Comparison of ENCODE assay signal across 23 cellular contexts in the genomic region with DNA sequence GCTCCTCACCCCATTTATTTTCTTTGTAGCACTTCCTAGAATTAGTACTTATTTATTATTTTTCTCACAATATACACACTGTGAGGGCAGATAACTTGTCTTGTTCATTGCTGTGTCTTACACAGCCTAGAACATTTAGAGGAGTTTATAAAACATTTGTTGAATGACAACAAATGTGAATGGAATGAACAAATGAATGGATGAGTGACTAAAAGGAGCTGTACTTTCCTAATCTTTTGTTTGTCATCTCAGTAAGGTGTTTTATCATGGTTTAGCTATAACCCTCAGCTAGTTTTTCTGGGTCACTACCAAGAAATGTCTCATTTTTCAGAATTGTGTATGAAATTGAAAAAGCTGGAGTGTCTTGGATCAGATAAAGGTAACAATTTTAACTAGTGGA.
"Had no signal": no experiment of that assay in that cellular context is flagged by ENCODE, and none has a peak within 500 bp of the region (broad histone marks: within the 10 kb centered on the region; RNA-seq: fewer than 3 reads in every experiment).

No MANE protein-coding gene starts in this region.

- H2AFZ ChIP-seq: hepatocyte had no signal

- H3K36me3 ChIP-seq: left ventricle myocardium inferior, neutrophil, upper lobe of left lung had no signal

- H3K9me3 Mint-ChIP-seq: activated CD4-positive, alpha-beta memory T cell treated with anti-CD3 and anti-CD28 coated beads, Interleukin-2, amount 10 ng/mL, durations not matched to agents 7 days and 5 days; activated naive CD4-positive, alpha-beta T cell treated with anti-CD3 and anti-CD28 coated beads, Interleukin-2, amount 50 U/mL, for 24 hours; activated T-cell treated with anti-CD3 and anti-CD28 coated beads, Interleukin-2, amount 50 U/mL, for 4 hours; memory B cell; stimulated activated naive CD8-positive, alpha-beta T cell treated with anti-CD3 and anti-CD28 coated beads, Interleukin-15, amount 100 ng/mL, for 72 hours; T-cell had no signal

- H3K36me3 Mint-ChIP-seq: activated naive CD4-positive, alpha-beta T cell treated with anti-CD3 and anti-CD28 coated beads, Interleukin-2, amount 50 U/mL, for 24 hours; memory B cell; naive thymus-derived CD8-positive, alpha-beta T cell; T-cell had no signal

- H3K27ac ChIP-seq: body of pancreas, epithelial cell of prostate, hepatocyte, left ventricle myocardium inferior, neutrophil, testis, upper lobe of left lung had no signal

- H3K4me1 ChIP-seq: body of pancreas, left ventricle myocardium inferior, testis, upper lobe of left lung had no signal

- H3K4me3 ChIP-seq: body of pancreas, hepatocyte, left ventricle myocardium inferior, testis, upper lobe of left lung had no signal

- H3K27me3 Mint-ChIP-seq: activated CD4-positive, alpha-beta memory T cell treated with anti-CD3 and anti-CD28 coated beads, Interleukin-2, amount 10 ng/mL, durations not matched to agents 7 days and 5 days; central memory CD8-positive, alpha-beta T cell; memory B cell; T-cell had no signal

- H3K27ac Mint-ChIP-seq: activated CD4-positive, alpha-beta memory T cell treated with anti-CD3 and anti-CD28 coated beads, Interleukin-2, amount 10 ng/mL, durations not matched to agents 7 days and 5 days; activated CD4-positive, alpha-beta T cell treated with anti-CD3 and anti-CD28 coated beads for 36 hours; activated naive CD4-positive, alpha-beta T cell treated with anti-CD3 and anti-CD28 coated beads, Interleukin-2, amount 50 U/mL, for 24 hours; memory B cell; naive thymus-derived CD8-positive, alpha-beta T cell; stimulated activated naive CD8-positive, alpha-beta T cell treated with anti-CD3 and anti-CD28 coated beads, Interleukin-15, amount 100 ng/mL, for 72 hours; T-cell had no signal

- H3K4me2 ChIP-seq: hepatocyte had no signal

- DNase-seq: activated CD4-positive, alpha-beta memory T cell treated with anti-CD3 and anti-CD28 coated beads, Interleukin-2, amount 10 ng/mL, durations not matched to agents 7 days and 5 days; activated CD4-positive, alpha-beta T cell treated with anti-CD3 and anti-CD28 coated beads for 36 hours; activated effector memory CD4-positive, alpha-beta T cell treated with Interleukin-2 at 50 U/mL for 16 hours; activated T-cell treated with anti-CD3 and anti-CD28 coated beads, Interleukin-2, amount 50 U/mL, for 4 hours; amniotic stem cell; body of pancreas; cortex of kidney; effector CD8-positive, alpha-beta T cell; kidney; left ventricle myocardium inferior; naive thymus-derived CD8-positive, alpha-beta T cell; right cardiac atrium; stimulated activated naive CD8-positive, alpha-beta T cell treated with anti-CD3 and anti-CD28 coated beads, Interleukin-15, amount 100 ng/mL, for 72 hours; T-cell; T-helper 9 cell; testis; upper lobe of left lung had no signal

- H3K27me3 ChIP-seq: body of pancreas, hepatocyte, neutrophil, testis, upper lobe of left lung had no signal

- H3K4me1 Mint-ChIP-seq: activated CD4-positive, alpha-beta memory T cell treated with anti-CD3 and anti-CD28 coated beads, Interleukin-2, amount 10 ng/mL, durations not matched to agents 7 days and 5 days; activated CD4-positive, alpha-beta T cell treated with anti-CD3 and anti-CD28 coated beads for 36 hours; activated naive CD4-positive, alpha-beta T cell treated with anti-CD3 and anti-CD28 coated beads, Interleukin-2, amount 50 U/mL, for 24 hours; central memory CD8-positive, alpha-beta T cell; memory B cell; naive thymus-derived CD8-positive, alpha-beta T cell; stimulated activated naive CD8-positive, alpha-beta T cell treated with anti-CD3 and anti-CD28 coated beads, Interleukin-15, amount 100 ng/mL, for 72 hours; T-cell had no signal

- H3K79me2 ChIP-seq: hepatocyte had no signal

- H3K9me3 ChIP-seq: body of pancreas, neutrophil, testis, upper lobe of left lung had no signal

- H3K4me3 Mint-ChIP-seq: activated CD4-positive, alpha-beta memory T cell treated with anti-CD3 and anti-CD28 coated beads, Interleukin-2, amount 10 ng/mL, durations not matched to agents 7 days and 5 days; activated CD4-positive, alpha-beta T cell treated with anti-CD3 and anti-CD28 coated beads for 36 hours; activated naive CD4-positive, alpha-beta T cell treated with anti-CD3 and anti-CD28 coated beads, Interleukin-2, amount 50 U/mL, for 24 hours; activated T-cell treated with anti-CD3 and anti-CD28 coated beads, Interleukin-2, amount 50 U/mL, for 4 hours; central memory CD8-positive, alpha-beta T cell; memory B cell; naive thymus-derived CD8-positive, alpha-beta T cell; stimulated activated naive CD8-positive, alpha-beta T cell treated with anti-CD3 and anti-CD28 coated beads, Interleukin-15, amount 100 ng/mL, for 72 hours; T-cell had no signal

- ATAC-seq: activated CD4-positive, alpha-beta T cell treated with anti-CD3 and anti-CD28 coated beads for 36 hours; activated T-cell treated with anti-CD3 and anti-CD28 coated beads, Interleukin-2, amount 50 U/mL, for 4 hours; body of pancreas; naive thymus-derived CD8-positive, alpha-beta T cell; right cardiac atrium; stimulated activated naive CD8-positive, alpha-beta T cell treated with anti-CD3 and anti-CD28 coated beads, Interleukin-15, amount 100 ng/mL, for 72 hours; T-cell had no signal
